9 cellular contexts compared by ENCODE assay signal in genomic region chr12:130953783-130954543, GRCh38. TPM values are rescaled to one million over a fixed set of nuclear protein-coding genes. Genes with fewer than 3 reads are reported as not detected.
DNase-seq lines count a peak whose midpoint lies in the region; ATAC-seq, FAIRE-seq and TF ChIP-seq lines count a peak whose summit lies in the region.
"Had no signal": no experiment of that assay in that cellular context is flagged by ENCODE, and none has a peak within 500 bp of the region (broad histone marks: within the 10 kb centered on the region; RNA-seq: fewer than 3 reads in every experiment).

TSS of gene ADGRD1 (plus strand) at chr12:130953907. CDS start at chr12:130954466, 559 bp downstream.

- intact Hi-C loops in K562 (cut with micrococcal nuclease) (loop anchor here (5.0 kb wide), 1 partner anchor 48 kb away; no protein-coding TSS in a partner anchor), HepG2 (cut with micrococcal nuclease; ENCODE audit: unreplicated experiment) (no loop called here)

- H3K9ac ChIP-seq in K562 (ENCODE audit: insufficient read depth in 1 of 2, low read depth in 2 of 2, low read length in 2 of 2) (peak within 1 kb of the TSS; percentile 33 to 72), HepG2 (ENCODE audit: insufficient read depth, low read depth, low read length) (peak within 1 kb of the TSS; percentile 51)

- in situ Hi-C loops in K562 (cut with MboI) (no loop called here), HepG2 (cut with HindIII; ENCODE audit: extremely low pct_ligation_motif_present, low pct_unique_long_range_greater_than_20kb) (no loop called here)

- no peaks in the 10 kb centered on the region for H3K79me2 ChIP-seq in K562 (ENCODE audit: control insufficient read depth, insufficient read depth, low read length)
- H3K79me2 ChIP-seq in HepG2 (ENCODE audit: insufficient read depth, low read length): no peaks in the 10 kb centered on the region

- TF ChIP-seq EP300 in K562 (IDR thresholded peaks at IDR 0.05; ENCODE audit: low read length) (no peak), HepG2 (IDR thresholded peaks at IDR 0.05; ENCODE audit: low read depth in 2 of 2, low read length in 2 of 2) (no peak), HepG2 (CRISPR knock-in tag; IDR thresholded peaks at IDR 0.05; ENCODE audit: borderline replicate concordance) (no peak)

- H3K36me3 ChIP-seq in K562 (ENCODE audit: control insufficient read depth, insufficient read depth, low read length) (no peaks in the 10 kb centered on the region; the same call in 2 of the 3 replicates), HepG2 (replicated peaks in 1 of 2; ENCODE audit: control insufficient read depth in 1 of 2, insufficient read depth in 2 of 2, low read length in 2 of 2) (no peaks in the 10 kb centered on the region; a peak in 1 of 5 replicates)

- peaks cover 0 to 7% (median 7%) of the 10 kb centered on the region in 3 donors for H3K27me3 Mint-ChIP-seq in immature natural killer cell (ENCODE audit: low read depth in 3 of 3)

- H3K4me1 ChIP-seq in K562 (replicated peaks in 1 of 2; ENCODE audit: control insufficient read depth in 2 of 2, insufficient read depth in 2 of 2, low read length in 2 of 2) (peaks cover 37 to 41% of the 10 kb centered on the region in 2 experiments), HepG2 (ENCODE audit: insufficient read depth, low read length) (peaks cover 42% of the 10 kb centered on the region)

- peak; percentile 62 for FAIRE-seq in K562 (lab: Jason Lieb, UNC)
- no peak for FAIRE-seq in HepG2 (lab: Jason Lieb, UNC)

- peaks cover 0 to 2% of the 10 kb centered on the region in 2 donors for H3K4me1 Mint-ChIP-seq in immature natural killer cell

- TF ChIP-seq RAD21 in K562 (CRISPR knock-in tag; conservative IDR thresholded peaks at IDR 0.05 in 1 of 2, IDR thresholded peaks at IDR 0.05 in 1 of 2) (no peak), HepG2 (CRISPR knock-in tag; IDR thresholded peaks at IDR 0.05) (no peak)

- POLR2A ChIA-PET in K562 (lab: Yijun Ruan, JAX): interaction anchor here (0.6 to 1.4 kb wide), 3 partner anchors 46 to 769 kb away, joined by 3 read pairs; no protein-coding TSS in a partner anchor
- POLR2A ChIA-PET in HepG2 (lab: Yijun Ruan, JAX): interaction anchor here (1.0 to 2.9 kb wide), 5 partner anchors 18 to 54 kb away, joined by 3 to 13 read pairs (median 7); no protein-coding TSS in a partner anchor

- H3K36me3 Mint-ChIP-seq in immature natural killer cell: no peaks in the 10 kb centered on the region

- CTCF ChIA-PET in K562 (lab: Yijun Ruan, JAX; ENCODE audit: low intra/inter-chr PET ratio) (interaction anchor here (0.7 kb wide), 1 partner anchor 44 kb away, joined by 4 read pairs; no protein-coding TSS in a partner anchor), HepG2 (lab: Yijun Ruan, JAX; ENCODE audit: low intra/inter-chr PET ratio, low total read pairs) (no interaction called here)

- H4K20me1 ChIP-seq in K562 (replicated peaks; ENCODE audit: control insufficient read depth, insufficient read depth, low read length): no peaks in the 10 kb centered on the region
- H4K20me1 ChIP-seq in HepG2 (ENCODE audit: insufficient read depth, low read length): no peaks in the 10 kb centered on the region

- no peaks in the 10 kb centered on the region for H3K9me1 ChIP-seq in K562 (ENCODE audit: control insufficient read depth, insufficient read depth, low read length)

- TF ChIP-seq POLR2A in K562 (conservative IDR thresholded peaks at IDR 0.05) (no peak), HepG2 (IDR thresholded peaks at IDR 0.05; ENCODE audit: insufficient read depth in 1 of 2, low read depth in 2 of 2, low read length in 2 of 2) (peak in 1 of 2 experiments; percentile 35; a peak in 1 of 4 replicates)

- DNase-seq in GM20000 (ENCODE audit: low spot score) (peak; percentile 44), K562 (ENCODE audit: extremely low read depth in 1 of 4, low spot score in 3 of 4) (peak in 3 of 4 experiments; percentile 20 to 58 (median 55)), HepG2 (ENCODE audit: low spot score) (no peak), stromal cell of bone marrow (ENCODE audit: low read depth) (peak; percentile 19), immature natural killer cell (no peak), NCI-H1436 treated with DMSO at 0.1 percent for 48 hours (lab: John Stamatoyannopoulos, UW) (no peak), NCI-H748 (lab: John Stamatoyannopoulos, UW; ENCODE audit: unreplicated experiment) (no peak), NCI-H128 (lab: John Stamatoyannopoulos, UW; ENCODE audit: unreplicated experiment) (no peak)
- DNase-seq: NCI-H226 had no signal

- TF ChIP-seq CTCF in GM20000 (IDR thresholded peaks at IDR 0.05; ENCODE audit: extremely low read depth, missing control alignments): no peak
- TF ChIP-seq CTCF in K562 (IDR thresholded peaks at IDR 0.05 in 2 of 3, conservative IDR thresholded peaks at IDR 0.05 in 1 of 3; ENCODE audit: insufficient read depth in 2 of 3, low read depth in 1 of 3, low read length in 3 of 3): no peak
- TF ChIP-seq CTCF in HepG2 (CRISPR knock-in tag; IDR thresholded peaks at IDR 0.05): no peak

- H3K9me3 ChIP-seq in K562 (replicated peaks; ENCODE audit: control insufficient read depth, insufficient read depth, low read depth, low read length): peaks cover 6% of the 10 kb centered on the region
- H3K9me3 ChIP-seq in HepG2 (ENCODE audit: low read length): no peaks in the 10 kb centered on the region

- H3K4me2 ChIP-seq in K562 (ENCODE audit: insufficient read depth, low read length) (peak within 1 kb of the TSS; percentile 44), HepG2 (ENCODE audit: low read depth, low read length) (peak within 1 kb of the TSS; percentile 73)

- WGBS in K562 (ENCODE audit: insufficient coverage, low coverage, missing lambda C conversion rate): 22% methylated on average over 24 of the region's 24 CpGs
- WGBS in HepG2 (ENCODE audit: low lambda C conversion rate): 1% methylated on average over 23 of the region's 24 CpGs

- no peak within 1 kb of the TSS for H3K4me3 Mint-ChIP-seq in immature natural killer cell

- H3K27ac ChIP-seq in K562 (ENCODE audit: extremely low read depth, low read depth, low read length) (peak within 1 kb of the TSS; percentile 57; the same call in 2 of the 3 replicates), HepG2 (ENCODE audit: extremely low read length, insufficient read depth, low read length) (peak within 1 kb of the TSS; percentile 17)

- BruUV-seq in K562 (replicated peaks; lab: Mats Ljungman, UMichigan) (TSS peak; percentile 85), HepG2 (replicated peaks; lab: Mats Ljungman, UMichigan) (no TSS peak)

- peak within 1 kb of the TSS; percentile 79 for H2AFZ ChIP-seq in K562 (ENCODE audit: low read depth, low read length)
- no peak within 1 kb of the TSS for H2AFZ ChIP-seq in HepG2 (ENCODE audit: low read length)

- H3K4me3 ChIP-seq in K562: no peak within 1 kb of the TSS; the same call in 1 of the 2 replicates
- peak within 1 kb of the TSS; percentile 47 to 67 (median 52); a peak in 5 of 6 replicates for H3K4me3 ChIP-seq in HepG2 (replicated peaks in 1 of 3; ENCODE audit: insufficient read depth in 1 of 3, low read depth in 2 of 3, low read length in 3 of 3)

- peaks cover 0 to 2% (median 0%) of the 10 kb centered on the region in 6 donors for H3K9me3 Mint-ChIP-seq in immature natural killer cell

- no peak within 1 kb of the TSS for H3K27ac Mint-ChIP-seq in immature natural killer cell

- ATAC-seq in K562: peak; percentile 61
- ATAC-seq in HepG2: peak; percentile 62

- H3K27me3 ChIP-seq in K562 (ENCODE audit: control insufficient read depth in 2 of 2, insufficient read depth in 2 of 2, low read length in 2 of 2) (peaks cover 0 to 5% of the 10 kb centered on the region in 2 experiments; a peak in 2 of 5 replicates), HepG2 (ENCODE audit: control insufficient read depth in 1 of 2, insufficient read depth in 2 of 2, low read length in 2 of 2) (peaks cover 0 to 3% of the 10 kb centered on the region in 2 experiments; a peak in 2 of 5 replicates)

RNA-seq across cellular contexts. Expression of gene ADGRD1, which starts in this region (rescaled TPM):
- total RNA-seq in K562 (2011; cell fraction: chromatin; rRNA removed; ENCODE audit: low replicate concordance): 11.2 and 13.0 TPM in 2 replicates
- 8.5 and 12.1 TPM in 2 replicates for total RNA-seq in K562 (2011; cell fraction: nucleolus; rRNA removed)
- total RNA-seq in K562 (2011; cell fraction: nucleoplasm; rRNA removed): 8.5 and 11.0 TPM in 2 replicates
- total RNA-seq in K562 (2014; rRNA removed) (3.3 and 4.4 TPM in 2 replicates), K562 (2014; rRNA removed; fragmentation: Illumina TruSeq; extraction: Trizol) (4.4 and 4.7 TPM in 2 replicates), K562 (2015; rRNA removed; fragmentation: Illumina TruSeq; extraction: Trizol) (3.2 and 3.4 TPM in 2 replicates), K562 (2021) (11.7 and 12.8 TPM in 2 replicates), HepG2 (2016; rRNA removed; fragmentation: Illumina TruSeq; extraction: Trizol) (0.34 and 0.46 TPM in 2 replicates)
- polyA plus RNA-seq in K562 (2011; rRNA removed) (2.3 and 13.2 TPM in 2 replicates), K562 (2014; fragmentation: Illumina TruSeq; extraction: Trizol) (3.8 TPM in 2 replicates), K562 (2014; fragmentation: Nextera tagmentation; extraction: Ambion mirVana) (1 to 10 TPM; 1.7 to 2.0 TPM), K562 (2014; rRNA removed) (2.9 and 4.6 TPM in 2 replicates), HepG2 (2011; rRNA removed) (12.4 and 25.0 TPM in 2 replicates), immature natural killer cell (not detected)
- polyA plus RNA-seq in K562 (2011; cell fraction: cytosol; rRNA removed): 2.6 and 6.7 TPM in 2 replicates
- 17.3 and 66.1 TPM in 2 replicates for polyA plus RNA-seq in K562 (2011; cell fraction: nucleus; rRNA removed)
- 6.1 and 17.1 TPM in 2 replicates for polyA plus RNA-seq in K562 (2012)
- 1.8 and 14.4 TPM in 2 replicates for polyA minus RNA-seq in K562 (2011; rRNA and poly(A)+ RNA removed)
- polyA minus RNA-seq in K562 (2011; cell fraction: cytosol; rRNA and poly(A)+ RNA removed): 1.7 and 12.6 TPM in 2 replicates
- polyA minus RNA-seq in K562 (2011; cell fraction: nucleus; rRNA and poly(A)+ RNA removed): 7.0 and 20.3 TPM in 2 replicates
- total RNA-seq in HepG2 (2016; cell fraction: cytosol; rRNA removed; fragmentation: Illumina TruSeq; extraction: Trizol; ENCODE audit: low read depth): 0.26 and 0.30 TPM in 2 replicates
- total RNA-seq in HepG2 (2016; cell fraction: insoluble cytoplasmic fraction; rRNA removed; fragmentation: Illumina TruSeq; extraction: Trizol): 0.27 and 0.35 TPM in 2 replicates
- 0.28 and 0.38 TPM in 2 replicates for total RNA-seq in HepG2 (2016; cell fraction: membrane; rRNA removed; fragmentation: Illumina TruSeq; extraction: Trizol)
- 0.47 and 0.62 TPM in 2 replicates for total RNA-seq in HepG2 (2016; cell fraction: nucleus; rRNA removed; fragmentation: Illumina TruSeq; extraction: Trizol)
- polyA plus RNA-seq in HepG2 (2011; cell fraction: cytosol; rRNA removed): 6.9 and 10.2 TPM in 2 replicates
- 71.2 and 100 TPM in 2 replicates for polyA plus RNA-seq in HepG2 (2011; cell fraction: nucleus; rRNA removed)
- polyA plus RNA-seq in HepG2 (2012): 32.9 and 44.4 TPM in 2 replicates
- polyA plus RNA-seq in HepG2 (2016; cell fraction: cytosol; fragmentation: Illumina TruSeq; extraction: Trizol; ENCODE audit: low read depth): 0.14 TPM in 1 of 2 replicates, not detected in the other
- polyA plus RNA-seq in HepG2 (2016; cell fraction: insoluble cytoplasmic fraction; fragmentation: Illumina TruSeq; extraction: Trizol; ENCODE audit: low read depth): 0.26 and 0.38 TPM in 2 replicates
- polyA plus RNA-seq in HepG2 (2016; cell fraction: membrane; fragmentation: Illumina TruSeq; extraction: Trizol; ENCODE audit: low read depth): 0.05 TPM in 1 of 2 replicates, not detected in the other
- polyA plus RNA-seq in HepG2 (2016; cell fraction: nucleus; fragmentation: Illumina TruSeq; extraction: Trizol; ENCODE audit: insufficient read depth, low read depth): 0.79 and 1.0 TPM in 2 replicates
- polyA minus RNA-seq in HepG2 (2011; rRNA and poly(A)+ RNA removed; ENCODE audit: low replicate concordance): 2.3 and 27.8 TPM in 2 replicates
- 3.3 and 10.6 TPM in 2 replicates for polyA minus RNA-seq in HepG2 (2011; cell fraction: cytosol; rRNA and poly(A)+ RNA removed)
- 26.3 and 39.8 TPM in 2 replicates for polyA minus RNA-seq in HepG2 (2011; cell fraction: nucleus; rRNA and poly(A)+ RNA removed)

Comparison
In these comparisons a context has a peak if more than half of its experiments do, and no peak if none do; other contexts are left out.
1. DNase-seq: peak in GM20000 (single experiment), K562 (3 of 4) and stromal cell of bone marrow (single experiment); none in HepG2 (single experiment), immature natural killer cell (0 of 3), NCI-H1436 treated with DMSO at 0.1 percent for 48 hours (single experiment), NCI-H748 (single experiment) and NCI-H128 (single experiment).